In the genomic region with DNA sequence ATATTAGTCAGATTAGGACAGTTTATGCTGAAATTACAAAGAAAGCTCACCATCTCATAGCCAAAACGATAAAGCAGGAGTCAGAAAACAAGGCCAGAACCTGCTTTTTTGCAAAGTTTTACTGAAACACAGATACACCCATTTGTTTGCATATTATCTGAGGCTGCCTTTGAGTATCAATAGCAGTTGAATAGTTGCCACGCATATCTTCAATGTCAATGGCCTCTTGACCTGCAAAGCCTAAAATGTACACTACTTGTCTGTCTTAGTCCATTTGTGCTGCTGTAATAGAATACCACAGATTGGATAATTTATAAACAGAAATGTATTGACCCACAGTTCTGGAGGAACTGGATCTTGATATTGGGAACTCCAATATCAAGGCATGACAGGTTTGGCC, we compare ENCODE assay signal across 1 cellular context.
TF ChIP-seq lines count a peak whose summit lies in the region.

No MANE protein-coding gene starts in this region.

TF ChIP-seq in SK-N-SH, 30 proteins besides CTCF, POLR2A, EP300 and RAD21 (continued from another document):
- TF ChIP-seq, protein P1, sequence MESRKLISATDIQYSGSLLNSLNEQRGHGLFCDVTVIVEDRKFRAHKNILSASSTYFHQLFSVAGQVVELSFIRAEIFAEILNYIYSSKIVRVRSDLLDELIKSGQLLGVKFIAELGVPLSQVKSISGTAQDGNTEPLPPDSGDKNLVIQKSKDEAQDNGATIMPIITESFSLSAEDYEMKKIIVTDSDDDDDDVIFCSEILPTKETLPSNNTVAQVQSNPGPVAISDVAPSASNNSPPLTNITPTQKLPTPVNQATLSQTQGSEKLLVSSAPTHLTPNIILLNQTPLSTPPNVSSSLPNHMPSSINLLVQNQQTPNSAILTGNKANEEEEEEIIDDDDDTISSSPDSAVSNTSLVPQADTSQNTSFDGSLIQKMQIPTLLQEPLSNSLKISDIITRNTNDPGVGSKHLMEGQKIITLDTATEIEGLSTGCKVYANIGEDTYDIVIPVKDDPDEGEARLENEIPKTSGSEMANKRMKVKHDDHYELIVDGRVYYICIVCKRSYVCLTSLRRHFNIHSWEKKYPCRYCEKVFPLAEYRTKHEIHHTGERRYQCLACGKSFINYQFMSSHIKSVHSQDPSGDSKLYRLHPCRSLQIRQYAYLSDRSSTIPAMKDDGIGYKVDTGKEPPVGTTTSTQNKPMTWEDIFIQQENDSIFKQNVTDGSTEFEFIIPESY (IDR thresholded peaks at IDR 0.05; ENCODE audit: borderline replicate concordance, low read depth) = no peak
- TF ChIP-seq, protein P2, sequence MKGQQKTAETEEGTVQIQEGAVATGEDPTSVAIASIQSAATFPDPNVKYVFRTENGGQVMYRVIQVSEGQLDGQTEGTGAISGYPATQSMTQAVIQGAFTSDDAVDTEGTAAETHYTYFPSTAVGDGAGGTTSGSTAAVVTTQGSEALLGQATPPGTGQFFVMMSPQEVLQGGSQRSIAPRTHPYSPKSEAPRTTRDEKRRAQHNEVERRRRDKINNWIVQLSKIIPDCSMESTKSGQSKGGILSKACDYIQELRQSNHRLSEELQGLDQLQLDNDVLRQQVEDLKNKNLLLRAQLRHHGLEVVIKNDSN (IDR thresholded peaks at IDR 0.05; ENCODE audit: borderline replicate concordance, low read depth) = no peak
- TF ChIP-seq SIN3A (IDR thresholded peaks at IDR 0.05; ENCODE audit: borderline replicate concordance, low read depth, low read length) (no peak), GABPA (IDR thresholded peaks at IDR 0.05; ENCODE audit: low read depth) (no peak), POLR2AphosphoS5 (IDR thresholded peaks at IDR 0.05; ENCODE audit: low read depth, low read length) (no peak), YY1 (IDR thresholded peaks at IDR 0.05; ENCODE audit: low read depth) (no peak), RXRA (IDR thresholded peaks at IDR 0.05; ENCODE audit: borderline replicate concordance, low read depth) (no peak), JUND (IDR thresholded peaks at IDR 0.05) (no peak), NRF1 (IDR thresholded peaks at IDR 0.05; ENCODE audit: low read depth, low read length) (no peak), NFIC (IDR thresholded peaks at IDR 0.05; ENCODE audit: borderline replicate concordance) (no peak), MEF2A (IDR thresholded peaks at IDR 0.05; ENCODE audit: borderline replicate concordance, low read depth) (no peak), FOXM1 (IDR thresholded peaks at IDR 0.05; ENCODE audit: low read depth) (no peak), ELF1 (IDR thresholded peaks at IDR 0.05) (no peak)
- TF ChIP-seq, protein P3, sequence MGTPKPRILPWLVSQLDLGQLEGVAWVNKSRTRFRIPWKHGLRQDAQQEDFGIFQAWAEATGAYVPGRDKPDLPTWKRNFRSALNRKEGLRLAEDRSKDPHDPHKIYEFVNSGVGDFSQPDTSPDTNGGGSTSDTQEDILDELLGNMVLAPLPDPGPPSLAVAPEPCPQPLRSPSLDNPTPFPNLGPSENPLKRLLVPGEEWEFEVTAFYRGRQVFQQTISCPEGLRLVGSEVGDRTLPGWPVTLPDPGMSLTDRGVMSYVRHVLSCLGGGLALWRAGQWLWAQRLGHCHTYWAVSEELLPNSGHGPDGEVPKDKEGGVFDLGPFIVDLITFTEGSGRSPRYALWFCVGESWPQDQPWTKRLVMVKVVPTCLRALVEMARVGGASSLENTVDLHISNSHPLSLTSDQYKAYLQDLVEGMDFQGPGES (IDR thresholded peaks at IDR 0.05; ENCODE audit: low read depth, low read length) = no peak
- TF ChIP-seq, protein P4, sequence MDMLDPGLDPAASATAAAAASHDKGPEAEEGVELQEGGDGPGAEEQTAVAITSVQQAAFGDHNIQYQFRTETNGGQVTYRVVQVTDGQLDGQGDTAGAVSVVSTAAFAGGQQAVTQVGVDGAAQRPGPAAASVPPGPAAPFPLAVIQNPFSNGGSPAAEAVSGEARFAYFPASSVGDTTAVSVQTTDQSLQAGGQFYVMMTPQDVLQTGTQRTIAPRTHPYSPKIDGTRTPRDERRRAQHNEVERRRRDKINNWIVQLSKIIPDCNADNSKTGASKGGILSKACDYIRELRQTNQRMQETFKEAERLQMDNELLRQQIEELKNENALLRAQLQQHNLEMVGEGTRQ (IDR thresholded peaks at IDR 0.05; ENCODE audit: borderline replicate concordance, low read depth, low read length) = no peak
- TF ChIP-seq, protein P5, sequence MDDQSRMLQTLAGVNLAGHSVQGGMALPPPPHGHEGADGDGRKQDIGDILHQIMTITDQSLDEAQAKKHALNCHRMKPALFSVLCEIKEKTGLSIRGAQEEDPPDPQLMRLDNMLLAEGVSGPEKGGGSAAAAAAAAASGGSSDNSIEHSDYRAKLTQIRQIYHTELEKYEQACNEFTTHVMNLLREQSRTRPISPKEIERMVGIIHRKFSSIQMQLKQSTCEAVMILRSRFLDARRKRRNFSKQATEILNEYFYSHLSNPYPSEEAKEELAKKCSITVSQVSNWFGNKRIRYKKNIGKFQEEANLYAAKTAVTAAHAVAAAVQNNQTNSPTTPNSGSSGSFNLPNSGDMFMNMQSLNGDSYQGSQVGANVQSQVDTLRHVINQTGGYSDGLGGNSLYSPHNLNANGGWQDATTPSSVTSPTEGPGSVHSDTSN (IDR thresholded peaks at IDR 0.05) = no peak
